In genomic region chr6:21438237-21438985, GRCh38 we compare ENCODE assay signal across 8 cellular contexts.
DNase-seq lines count a peak whose midpoint lies in the region; ATAC-seq and TF ChIP-seq lines count a peak whose summit lies in the region.

No MANE protein-coding gene starts in this region.

- peak overlapping the region; percentile 75 to 79 for H3K27ac Mint-ChIP-seq in activated naive CD4-positive, alpha-beta T cell treated with anti-CD3 and anti-CD28 coated beads, Interleukin-2, amount 50 U/mL, for 72 hours

- H3K4me1 ChIP-seq in thyroid gland: no peaks in the 10 kb centered on the region

- no peaks in the 10 kb centered on the region for H3K27me3 ChIP-seq in thyroid gland

- DNase-seq in GM12864 (ENCODE audit: low read depth): peak; percentile 94
- peak; percentile 69 for DNase-seq in HT1080 (ENCODE audit: low read depth)
- peak; percentile 56 to 63 for DNase-seq in activated naive CD4-positive, alpha-beta T cell treated with anti-CD3 and anti-CD28 coated beads, Interleukin-2, amount 50 U/mL, for 72 hours (ENCODE audit: low spot score in 2 of 2)
- DNase-seq in SHP77 (lab: John Stamatoyannopoulos, UW): no peak
- DNase-seq in NCI-H2029 (lab: John Stamatoyannopoulos, UW): no peak
- no peak for DNase-seq in thyroid gland
- DNase-seq in HUDEP-2 (lab: John Stamatoyannopoulos, UW; ENCODE audit: unreplicated experiment in 76 of 76): no peak

- no peak overlapping the region for H3K27ac ChIP-seq in thyroid gland

- intact Hi-C loops in thyroid gland (cut with DNase I): no loop called here

- TF ChIP-seq POLR2A in thyroid gland (IDR thresholded peaks at IDR 0.05): no peak

- peak; percentile 98 for ATAC-seq in GM21447 (IDR thresholded peaks at IDR 0.05; ENCODE audit: unreplicated experiment)
- peak; percentile 97 for ATAC-seq in activated naive CD4-positive, alpha-beta T cell treated with anti-CD3 and anti-CD28 coated beads, Interleukin-2, amount 50 U/mL, for 72 hours

- no peaks in the 10 kb centered on the region for H3K9me3 ChIP-seq in thyroid gland

- WGBS in thyroid gland, 2 donors: 91 to 94% methylated on average over 10 of the region's 10 CpGs

- no peaks in the 10 kb centered on the region for H3K36me3 ChIP-seq in thyroid gland

- no peaks in the 10 kb centered on the region for H3K9me3 Mint-ChIP-seq in activated naive CD4-positive, alpha-beta T cell treated with anti-CD3 and anti-CD28 coated beads, Interleukin-2, amount 50 U/mL, for 72 hours

- H3K36me3 Mint-ChIP-seq in activated naive CD4-positive, alpha-beta T cell treated with anti-CD3 and anti-CD28 coated beads, Interleukin-2, amount 50 U/mL, for 72 hours: no peaks in the 10 kb centered on the region

- TF ChIP-seq CTCF in GM12864 (IDR thresholded peaks at IDR 0.05; ENCODE audit: low read depth, low read length, missing control alignments) (no peak), thyroid gland (IDR thresholded peaks at IDR 0.05) (no peak)

- peak overlapping the region; percentile 40 for H3K4me3 ChIP-seq in GM12864 (ENCODE audit: low read depth, low read length)
- H3K4me3 ChIP-seq in thyroid gland (replicated peaks in 1 of 3): no peak overlapping the region

Comparison
In these comparisons a context has a peak if more than half of its experiments do, and no peak if none do; other contexts are left out.
1. DNase-seq: peak in GM12864 (single experiment), HT1080 (single experiment) and activated naive CD4-positive, alpha-beta T cell treated with anti-CD3 and anti-CD28 coated beads, Interleukin-2, amount 50 U/mL, for 72 hours (2 of 2); none in SHP77 (0 of 2), NCI-H2029 (single experiment), thyroid gland (0 of 2) and HUDEP-2 (0 of 76).